ENCODE assay signal across 22 cellular contexts in the genomic region with DNA sequence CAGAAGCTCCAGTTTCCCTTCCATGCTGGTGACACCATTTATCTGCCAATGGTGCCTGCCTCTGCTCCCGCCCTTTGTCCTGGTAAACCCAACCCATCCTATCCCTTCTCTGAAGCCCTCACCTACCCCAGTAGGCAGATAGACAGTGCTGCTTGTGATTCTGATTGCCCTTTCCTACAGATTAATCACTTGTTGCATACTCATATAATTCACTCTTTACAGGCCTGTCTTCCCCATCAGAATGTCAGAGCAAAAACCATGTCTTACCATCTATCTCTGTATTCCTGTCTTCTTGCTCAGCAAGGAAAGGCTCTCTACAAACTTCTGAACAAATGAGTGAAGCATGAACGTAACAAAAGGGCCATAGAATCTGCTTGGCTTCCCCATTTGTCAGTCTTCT. TPM values are rescaled to one million over a fixed set of nuclear protein-coding genes. Genes with fewer than 3 reads are reported as not detected.
DNase-seq lines count a peak whose midpoint lies in the region; ATAC-seq and TF ChIP-seq lines count a peak whose summit lies in the region.
"Had no signal": no experiment of that assay in that cellular context is flagged by ENCODE, and none has a peak within 500 bp of the region (broad histone marks: within the 10 kb centered on the region; RNA-seq: fewer than 3 reads in every experiment).

No MANE protein-coding gene starts in this region.

- no peaks in the 10 kb centered on the region for H3K79me2 ChIP-seq in neural progenitor cell (ENCODE audit: low read depth)

- 93% methylated on average over 2 of the region's 2 CpGs; no CpG with 5 or more reads in 1 of the 2 experiments for WGBS in endodermal cell (ENCODE audit: insufficient coverage in 1 of 2, insufficient read length in 1 of 2), 2 experiments

- H3K36me3 Mint-ChIP-seq in CD8-positive, alpha-beta memory T cell: peaks cover 16 to 91% (median 37%) of the 10 kb centered on the region in 3 donors
- H3K36me3 Mint-ChIP-seq in endodermal cell (ENCODE audit: low read depth) (peaks cover 86% of the 10 kb centered on the region), nephron progenitor cell (ENCODE audit: low read depth) (peaks cover 65% of the 10 kb centered on the region), neural progenitor cell (peaks cover 46% of the 10 kb centered on the region)

- no peaks in the 10 kb centered on the region for H3K9me3 Mint-ChIP-seq in CD8-positive, alpha-beta memory T cell
- H3K9me3 Mint-ChIP-seq in endodermal cell (no peaks in the 10 kb centered on the region), nephron progenitor cell (no peaks in the 10 kb centered on the region), neural progenitor cell (no peaks in the 10 kb centered on the region)
- H3K9me3 Mint-ChIP-seq: CD4-positive, alpha-beta T cell; GM23338; H9; HFFc6 had no signal

- CTCF ChIA-PET in A673 (lab: Charles Lee): no interaction called here
- CTCF ChIA-PET in CD8-positive, alpha-beta memory T cell (lab: Charles Lee): no interaction called here

- no peaks in the 10 kb centered on the region for H4K20me1 ChIP-seq in neural progenitor cell (ENCODE audit: low read depth)

- H3K27me3 ChIP-seq in A673 (replicated peaks; ENCODE audit: insufficient read depth, low read depth, low read length, poor library complexity) (no peaks in the 10 kb centered on the region), endodermal cell (ENCODE audit: control insufficient read depth, insufficient read depth, low read length, poor library complexity, severe bottlenecking) (no peaks in the 10 kb centered on the region), neural progenitor cell (no peaks in the 10 kb centered on the region)
- H3K27me3 ChIP-seq in CD8-positive, alpha-beta memory T cell (ENCODE audit: insufficient read depth, low read length, poor library complexity, severe bottlenecking): no peaks in the 10 kb centered on the region
- H3K27me3 ChIP-seq: BE2C; BLaER1 treated with 17β-estradiol and CSF1 and Interleukin-3, amounts not matched to agents 10 nM and 100 nM had no signal

- H3F3A ChIP-seq in neural progenitor cell (ENCODE audit: low read depth): no peaks in the 10 kb centered on the region

- H3K27me3 Mint-ChIP-seq in CD8-positive, alpha-beta memory T cell: no peaks in the 10 kb centered on the region
- H3K27me3 Mint-ChIP-seq in endodermal cell (ENCODE audit: insufficient read depth) (no peaks in the 10 kb centered on the region), nephron progenitor cell (ENCODE audit: low read depth, poor library complexity) (no peaks in the 10 kb centered on the region), neural progenitor cell (ENCODE audit: insufficient read depth, low read depth) (no peaks in the 10 kb centered on the region)
- H3K27me3 Mint-ChIP-seq: CD4-positive, alpha-beta T cell had no signal

- no peak overlapping the region for H2AFZ ChIP-seq in neural progenitor cell (replicated peaks)
- H2AFZ ChIP-seq: GM23338 had no signal

- H3K4me1 Mint-ChIP-seq in CD8-positive, alpha-beta memory T cell: no peaks in the 10 kb centered on the region
- H3K4me1 Mint-ChIP-seq in endodermal cell (no peaks in the 10 kb centered on the region), nephron progenitor cell (peaks cover 8% of the 10 kb centered on the region), neural progenitor cell (peaks cover 11% of the 10 kb centered on the region)
- H3K4me1 Mint-ChIP-seq: CD14-positive monocyte, GM23338, H9 had no signal

- POLR2A ChIA-PET in A673 (lab: Charles Lee; ENCODE audit: low non-redundant PET): no interaction called here
- POLR2A ChIA-PET in CD8-positive, alpha-beta memory T cell (lab: Charles Lee): no interaction called here

- peaks cover 9% of the 10 kb centered on the region for H3K4me1 ChIP-seq in A673 (ENCODE audit: insufficient read depth, low read length, poor library complexity, severe bottlenecking)
- no peaks in the 10 kb centered on the region for H3K4me1 ChIP-seq in CD8-positive, alpha-beta memory T cell (ENCODE audit: insufficient read depth, low read length)
- no peaks in the 10 kb centered on the region for H3K4me1 ChIP-seq in endodermal cell (ENCODE audit: control insufficient read depth, insufficient read depth, low read length)
- H3K4me1 ChIP-seq in neural progenitor cell: no peaks in the 10 kb centered on the region
- H3K4me1 ChIP-seq: BE2C; BLaER1 treated with 17β-estradiol and CSF1 and Interleukin-3, amounts not matched to agents 10 nM and 100 nM had no signal

- no peak for ATAC-seq in HG02588 (IDR thresholded peaks at IDR 0.05; ENCODE audit: unreplicated experiment)
- ATAC-seq: GM23338, HCT116 had no signal

- H3K27ac ChIP-seq in A673 (ENCODE audit: low read depth, low read length, poor library complexity, severe bottlenecking): peak overlapping the region; percentile 74
- H3K27ac ChIP-seq in CD8-positive, alpha-beta memory T cell (ENCODE audit: low read depth, low read length): no peak overlapping the region
- H3K27ac ChIP-seq in endodermal cell (ENCODE audit: low read depth, low read length): no peak overlapping the region
- no peak overlapping the region for H3K27ac ChIP-seq in neural progenitor cell
- H3K27ac ChIP-seq: BLaER1 treated with 17β-estradiol and CSF1 and Interleukin-3, amounts not matched to agents 10 nM and 100 nM had no signal

- peak overlapping the region in 6 of 8 donors; percentile 0 to 79 (median 30) for H3K27ac Mint-ChIP-seq in CD8-positive, alpha-beta memory T cell
- H3K27ac Mint-ChIP-seq in endodermal cell (peak overlapping the region; percentile 15), nephron progenitor cell (peak overlapping the region; percentile 30), neural progenitor cell (no peak overlapping the region)
- H3K27ac Mint-ChIP-seq: CD14-positive monocyte; CD4-positive, alpha-beta T cell; GM23338; HFFc6 had no signal

- no peak overlapping the region for H3K4me2 ChIP-seq in neural progenitor cell
- H3K4me2 ChIP-seq: BLaER1 treated with 17β-estradiol and CSF1 and Interleukin-3, amounts not matched to agents 10 nM and 100 nM; GM23338 had no signal

- no peak overlapping the region for H3K4me3 ChIP-seq in A673 (ENCODE audit: low read depth, low read length, poor library complexity, severe bottlenecking)
- no peak overlapping the region for H3K4me3 ChIP-seq in CD8-positive, alpha-beta memory T cell (ENCODE audit: low read length)
- H3K4me3 ChIP-seq in endodermal cell (ENCODE audit: low read length): no peak overlapping the region
- H3K4me3 ChIP-seq in neural progenitor cell: no peak overlapping the region
- H3K4me3 ChIP-seq: BLaER1 treated with 17β-estradiol and CSF1 and Interleukin-3, amounts not matched to agents 10 nM and 100 nM; GM23338 had no signal

- H3K9ac ChIP-seq in endodermal cell (ENCODE audit: extremely low read depth, low read length, poor library complexity, severe bottlenecking): no peak overlapping the region
- no peak overlapping the region for H3K9ac ChIP-seq in neural progenitor cell
- H3K9ac ChIP-seq: BLaER1 treated with 17β-estradiol and CSF1 and Interleukin-3, amounts not matched to agents 10 nM and 100 nM had no signal

- H3K4me3 Mint-ChIP-seq in CD8-positive, alpha-beta memory T cell: no peak overlapping the region
- H3K4me3 Mint-ChIP-seq in endodermal cell (no peak overlapping the region), nephron progenitor cell (no peak overlapping the region), neural progenitor cell (no peak overlapping the region)
- H3K4me3 Mint-ChIP-seq: CD14-positive monocyte; CD4-positive, alpha-beta T cell; GM23338; H9; HFFc6 had no signal

- H3K36me3 ChIP-seq in A673 (ENCODE audit: insufficient read depth, low read length, poor library complexity, severe bottlenecking) (peaks cover 63% of the 10 kb centered on the region), endodermal cell (ENCODE audit: control insufficient read depth, insufficient read depth, low read length) (peaks cover 90% of the 10 kb centered on the region), neural progenitor cell (no peaks in the 10 kb centered on the region)
- H3K36me3 ChIP-seq in CD8-positive, alpha-beta memory T cell (ENCODE audit: insufficient read depth, low read length): peaks cover 73% of the 10 kb centered on the region

- TF ChIP-seq CTCF in A673 (conservative IDR thresholded peaks at IDR 0.05; ENCODE audit: low read depth, low read length): no peak
- no peak for TF ChIP-seq CTCF in endodermal cell (conservative IDR thresholded peaks at IDR 0.05)
- TF ChIP-seq CTCF in nephron progenitor cell (IDR thresholded peaks at IDR 0.05): no peak
- TF ChIP-seq CTCF in neural progenitor cell (IDR thresholded peaks at IDR 0.05): no peak

- intact Hi-C loops in A673 (cut with micrococcal nuclease; ENCODE audit: unreplicated experiment): no loop called here

- DNase-seq in A673 (ENCODE audit: low spot score): no peak
- DNase-seq in CD8-positive, alpha-beta memory T cell: no peak
- no peak for DNase-seq in endodermal cell
- no peak for DNase-seq in nephron progenitor cell
- no peak for DNase-seq in neural progenitor cell (ENCODE audit: low spot score)
- DNase-seq in HuH-7 (ENCODE audit: low spot score): no peak
- DNase-seq in putamen (ENCODE audit: low spot score): no peak
- DNase-seq: AML-193; BE2C; Calu3; CD4-positive, alpha-beta T cell; COR-L47; DMS53; DMS79 treated with DMSO at 0.1 percent for 48 hours; GF-D8; H9; HFFc6 had no signal

- BruUV-seq in A673 (replicated peaks; lab: Mats Ljungman, UMichigan): no TSS peak

- H3K9me3 ChIP-seq in A673 (ENCODE audit: low read depth, low read length, poor library complexity, severe bottlenecking): no peaks in the 10 kb centered on the region
- H3K9me3 ChIP-seq in CD8-positive, alpha-beta memory T cell (ENCODE audit: low read length): no peaks in the 10 kb centered on the region
- no peaks in the 10 kb centered on the region for H3K9me3 ChIP-seq in endodermal cell (ENCODE audit: control insufficient read depth, low read length)
- H3K9me3 ChIP-seq in neural progenitor cell (ENCODE audit: low read depth): no peaks in the 10 kb centered on the region
- H3K9me3 ChIP-seq: BE2C; BLaER1 treated with 17β-estradiol and CSF1 and Interleukin-3, amounts not matched to agents 10 nM and 100 nM had no signal

RNA-seq across cellular contexts. Expression of a gene that starts 47.9 kb away (rescaled TPM):
- total RNA-seq in A673 (2021) (75.5 and 91.3 TPM in 2 replicates), endodermal cell (100 to 1,000 TPM in 1 of 2 donors, 10 to 100 TPM in 1; 64.1 to 101 TPM), neural progenitor cell (ENCODE audit: low replicate concordance) (24.3 and 28.9 TPM in 2 replicates)
- 10 to 100 TPM; 82.7 to 84.7 TPM for total RNA-seq in CD8-positive, alpha-beta memory T cell
- polyA plus RNA-seq in CD8-positive, alpha-beta memory T cell: 20.2 TPM
- 45.9 TPM for polyA plus RNA-seq in endodermal cell (2013, experiment 1 of 2)
- polyA plus RNA-seq in endodermal cell (2013, experiment 2 of 2): 34.8 TPM
